7 cellular contexts compared by ENCODE assay signal in genomic region chr12:28421374-28421773, GRCh38.
"Had no signal": no experiment of that assay in that cellular context is flagged by ENCODE, and none has a peak within 500 bp of the region (broad histone marks: within the 10 kb centered on the region; RNA-seq: fewer than 3 reads in every experiment).

No MANE protein-coding gene starts in this region.

- ATAC-seq: GM12878 had no signal

- H3K4me3 ChIP-seq: GM12878 had no signal

- DNase-seq: GDM1, GF-D8 had no signal

- FAIRE-seq: G401.6, GM12891, GM12892, GM19239 had no signal
